25 cellular contexts compared by ENCODE assay signal in genomic region chr17:48409607-48410006, GRCh38. TPM values are rescaled to one million over a fixed set of nuclear protein-coding genes. Genes with fewer than 3 reads are reported as not detected.
DNase-seq lines count a peak whose midpoint lies in the region; ATAC-seq lines count a peak whose summit lies in the region.
"Had no signal": no experiment of that assay in that cellular context is flagged by ENCODE, and none has a peak within 500 bp of the region (broad histone marks: within the 10 kb centered on the region; RNA-seq: fewer than 3 reads in every experiment).

No MANE protein-coding gene starts in this region.

- no peaks in the 10 kb centered on the region for H3K27me3 Mint-ChIP-seq in activated CD4-positive, alpha-beta T cell treated with anti-CD3 and anti-CD28 coated beads for 36 hours
- H3K27me3 Mint-ChIP-seq in activated naive CD4-positive, alpha-beta T cell treated with anti-CD3 and anti-CD28 coated beads, Interleukin-2, amount 50 U/mL, for 24 hours = no peaks in the 10 kb centered on the region
- no peaks in the 10 kb centered on the region for H3K27me3 Mint-ChIP-seq in activated T-helper 17 cell treated with anti-CD3 and anti-CD28 coated beads, Interleukin-2, amount 50 U/mL, for 72 hours
- H3K27me3 Mint-ChIP-seq in naive thymus-derived CD4-positive, alpha-beta T cell = no peaks in the 10 kb centered on the region
- H3K27me3 Mint-ChIP-seq: B cell had no signal

- H3K4me3 Mint-ChIP-seq in activated CD4-positive, alpha-beta T cell treated with anti-CD3 and anti-CD28 coated beads for 36 hours = no peak overlapping the region
- no peak overlapping the region for H3K4me3 Mint-ChIP-seq in activated naive CD4-positive, alpha-beta T cell treated with anti-CD3 and anti-CD28 coated beads, Interleukin-2, amount 50 U/mL, for 24 hours
- H3K4me3 Mint-ChIP-seq in activated T-helper 17 cell treated with anti-CD3 and anti-CD28 coated beads, Interleukin-2, amount 50 U/mL, for 72 hours = peak overlapping the region; percentile 33
- peak overlapping the region in 4 of 10 donors; percentile 1 to 48 (median 22) for H3K4me3 Mint-ChIP-seq in naive thymus-derived CD4-positive, alpha-beta T cell
- H3K4me3 Mint-ChIP-seq: B cell, IgD-negative memory B cell had no signal

- CTCF ChIA-PET in activated CD4-positive, alpha-beta T cell treated with anti-CD3 and anti-CD28 coated beads for 36 hours (lab: Charles Lee) = interaction anchor here (0.9 to 3.2 kb wide), 4 partner anchors 9 to 57 kb away, joined by 3 to 13 read pairs (median 8); no protein-coding TSS in a partner anchor
- CTCF ChIA-PET in naive thymus-derived CD4-positive, alpha-beta T cell (lab: Charles Lee) = interaction anchor here (0.6 to 1.2 kb wide), 3 partner anchors 38 to 44 kb away, joined by 3 to 4 read pairs (median 3); no protein-coding TSS in a partner anchor

- H3K27ac ChIP-seq in naive thymus-derived CD4-positive, alpha-beta T cell (ENCODE audit: low read depth, low read length) = no peak overlapping the region
- H3K27ac ChIP-seq: 22Rv1, C4-2B, KMS-11, PC-9, SJCRH30 had no signal

- peak overlapping the region; percentile 76 for H3K27ac Mint-ChIP-seq in activated CD4-positive, alpha-beta T cell treated with anti-CD3 and anti-CD28 coated beads for 36 hours
- peak overlapping the region; percentile 76 for H3K27ac Mint-ChIP-seq in activated naive CD4-positive, alpha-beta T cell treated with anti-CD3 and anti-CD28 coated beads, Interleukin-2, amount 50 U/mL, for 24 hours
- H3K27ac Mint-ChIP-seq in activated T-helper 17 cell treated with anti-CD3 and anti-CD28 coated beads, Interleukin-2, amount 50 U/mL, for 72 hours = peak overlapping the region; percentile 30
- H3K27ac Mint-ChIP-seq in naive thymus-derived CD4-positive, alpha-beta T cell = peak overlapping the region in 6 of 9 donors; percentile 37 to 96 (median 61)
- H3K27ac Mint-ChIP-seq: B cell, IgD-negative memory B cell had no signal

- intact Hi-C loops in activated CD4-positive, alpha-beta T cell treated with anti-CD3 and anti-CD28 coated beads for 36 hours (cut with DNase I, micrococcal nuclease) = loop anchor here (5.0 to 10.0 kb wide), 2 partner anchors 33 to 505 kb away; no protein-coding TSS in a partner anchor
- intact Hi-C loops in naive thymus-derived CD4-positive, alpha-beta T cell (cut with micrococcal nuclease) = loop anchor here in 1 of 2 donors (5.0 kb wide), 1 partner anchor 48 kb away; no protein-coding TSS in a partner anchor

- POLR2A ChIA-PET in activated CD4-positive, alpha-beta T cell treated with anti-CD3 and anti-CD28 coated beads for 36 hours (lab: Charles Lee) = interaction anchor here (0.6 kb wide), 1 partner anchor 18 kb away, joined by 9 read pairs; no protein-coding TSS in a partner anchor
- POLR2A ChIA-PET in naive thymus-derived CD4-positive, alpha-beta T cell (lab: Charles Lee) = interaction anchor here (1.4 kb wide), 1 partner anchor 40 kb away, joined by 4 read pairs; no protein-coding TSS in a partner anchor

- H3K36me3 Mint-ChIP-seq in activated CD4-positive, alpha-beta T cell treated with anti-CD3 and anti-CD28 coated beads for 36 hours (ENCODE audit: low read depth) = peaks cover 39% of the 10 kb centered on the region
- peaks cover 27% of the 10 kb centered on the region for H3K36me3 Mint-ChIP-seq in activated naive CD4-positive, alpha-beta T cell treated with anti-CD3 and anti-CD28 coated beads, Interleukin-2, amount 50 U/mL, for 24 hours
- H3K36me3 Mint-ChIP-seq in activated T-helper 17 cell treated with anti-CD3 and anti-CD28 coated beads, Interleukin-2, amount 50 U/mL, for 72 hours (ENCODE audit: low read depth) = peaks cover 81% of the 10 kb centered on the region
- peaks cover 3 to 36% (median 27%) of the 10 kb centered on the region in 5 donors for H3K36me3 Mint-ChIP-seq in naive thymus-derived CD4-positive, alpha-beta T cell
- H3K36me3 Mint-ChIP-seq: IgD-negative memory B cell had no signal

- H3K27me3 ChIP-seq in naive thymus-derived CD4-positive, alpha-beta T cell (ENCODE audit: control insufficient read depth in 2 of 2, insufficient read depth in 2 of 2, low read length in 2 of 2) = no peaks in the 10 kb centered on the region

- no peak overlapping the region for H3K4me3 ChIP-seq in naive thymus-derived CD4-positive, alpha-beta T cell (ENCODE audit: low read length)
- H3K4me3 ChIP-seq: PC-9, SJCRH30 had no signal

- no peak for ATAC-seq in activated CD4-positive, alpha-beta T cell treated with anti-CD3 and anti-CD28 coated beads for 36 hours
- no peak for ATAC-seq in activated T-helper 17 cell treated with anti-CD3 and anti-CD28 coated beads, Interleukin-2, amount 50 U/mL, for 72 hours (replicated peaks)
- ATAC-seq in naive thymus-derived CD4-positive, alpha-beta T cell = no peak
- ATAC-seq: Right ventricle myocardium inferior had no signal

- H3K4me1 ChIP-seq in naive thymus-derived CD4-positive, alpha-beta T cell (ENCODE audit: control insufficient read depth in 2 of 2, insufficient read depth in 2 of 2, low read length in 2 of 2) = peaks cover 38 to 40% of the 10 kb centered on the region in 2 donors
- H3K4me1 ChIP-seq: SJCRH30 had no signal

- H3K36me3 ChIP-seq in naive thymus-derived CD4-positive, alpha-beta T cell (ENCODE audit: control insufficient read depth in 2 of 3, insufficient read depth in 3 of 3, low read length in 3 of 3) = peaks cover 0 to 25% (median 9%) of the 10 kb centered on the region in 3 experiments
- H3K36me3 ChIP-seq: SJCRH30 had no signal

- no peak for DNase-seq in activated CD4-positive, alpha-beta T cell treated with anti-CD3 and anti-CD28 coated beads for 36 hours
- DNase-seq in activated CD4-positive, alpha-beta T cell treated with anti-CD3 and anti-CD28 coated beads, Interleukin-2, amount 50 U/mL, for 48 hours = no peak
- DNase-seq in activated naive CD4-positive, alpha-beta T cell (lab: John Stamatoyannopoulos, UW) = no peak
- no peak for DNase-seq in naive thymus-derived CD4-positive, alpha-beta T cell
- DNase-seq in activated effector memory CD4-positive, alpha-beta T cell treated with anti-CD3 and anti-CD28 coated beads, Interleukin-2, amount 50 U/mL, for 16 hours = no peak
- no peak for DNase-seq in DMS 273 treated with DMSO at 0.1 percent for 48 hours (lab: John Stamatoyannopoulos, UW)
- DNase-seq: GOT3, HCEC 1CT, MM.1S, NCI-H2029 treated with DMSO at 0.1 percent for 48 hours, NCI-H446 treated with DMSO at 0.1 percent for 48 hours, NCI-H526, NCI-H82, PC-9, SJCRH30 had no signal

- no peaks in the 10 kb centered on the region for H3K9me3 ChIP-seq in naive thymus-derived CD4-positive, alpha-beta T cell (ENCODE audit: control insufficient read depth in 2 of 3, low read length in 3 of 3)
- H3K9me3 ChIP-seq: SJCRH30 had no signal

- no peaks in the 10 kb centered on the region for H3K9me3 Mint-ChIP-seq in activated CD4-positive, alpha-beta T cell treated with anti-CD3 and anti-CD28 coated beads for 36 hours (ENCODE audit: low read depth)
- H3K9me3 Mint-ChIP-seq in activated naive CD4-positive, alpha-beta T cell treated with anti-CD3 and anti-CD28 coated beads, Interleukin-2, amount 50 U/mL, for 24 hours = no peaks in the 10 kb centered on the region
- no peaks in the 10 kb centered on the region for H3K9me3 Mint-ChIP-seq in activated T-helper 17 cell treated with anti-CD3 and anti-CD28 coated beads, Interleukin-2, amount 50 U/mL, for 72 hours
- no peaks in the 10 kb centered on the region for H3K9me3 Mint-ChIP-seq in naive thymus-derived CD4-positive, alpha-beta T cell
- H3K9me3 Mint-ChIP-seq: IgD-negative memory B cell had no signal

- peaks cover 77% of the 10 kb centered on the region for H3K4me1 Mint-ChIP-seq in activated CD4-positive, alpha-beta T cell treated with anti-CD3 and anti-CD28 coated beads for 36 hours
- peaks cover 83% of the 10 kb centered on the region for H3K4me1 Mint-ChIP-seq in activated naive CD4-positive, alpha-beta T cell treated with anti-CD3 and anti-CD28 coated beads, Interleukin-2, amount 50 U/mL, for 24 hours
- peaks cover 48% of the 10 kb centered on the region for H3K4me1 Mint-ChIP-seq in activated T-helper 17 cell treated with anti-CD3 and anti-CD28 coated beads, Interleukin-2, amount 50 U/mL, for 72 hours
- peaks cover 47 to 90% (median 80%) of the 10 kb centered on the region in 7 donors for H3K4me1 Mint-ChIP-seq in naive thymus-derived CD4-positive, alpha-beta T cell

RNA-seq across cellular contexts. Expression of gene SKAP1, which starts 20.4 kb away (rescaled TPM):
- total RNA-seq in activated CD4-positive, alpha-beta T cell treated with anti-CD3 and anti-CD28 coated beads for 36 hours = 100 to 1,000 TPM in 1 of 2 experiments, 10 to 100 TPM in 1; 76.1 to 109 TPM
- 100 to 1,000 TPM in 1 of 2 donors, 10 to 100 TPM in 1; 71.4 to 103 TPM for total RNA-seq in activated T-helper 17 cell treated with anti-CD3 and anti-CD28 coated beads, Interleukin-2, amount 50 U/mL, for 72 hours
- total RNA-seq in naive thymus-derived CD4-positive, alpha-beta T cell = 100 to 1,000 TPM in 4 of 5 experiments, 10 to 100 TPM in 1; 99.3 to 117 (median 109) TPM
- 100 to 1,000 TPM; 254 to 289 TPM for polyA plus RNA-seq in naive thymus-derived CD4-positive, alpha-beta T cell
- total RNA-seq: G401, RPMI7951, SJCRH30 had no signal
